Comparison of ENCODE assay signal across 8 cellular contexts in the genomic region with DNA sequence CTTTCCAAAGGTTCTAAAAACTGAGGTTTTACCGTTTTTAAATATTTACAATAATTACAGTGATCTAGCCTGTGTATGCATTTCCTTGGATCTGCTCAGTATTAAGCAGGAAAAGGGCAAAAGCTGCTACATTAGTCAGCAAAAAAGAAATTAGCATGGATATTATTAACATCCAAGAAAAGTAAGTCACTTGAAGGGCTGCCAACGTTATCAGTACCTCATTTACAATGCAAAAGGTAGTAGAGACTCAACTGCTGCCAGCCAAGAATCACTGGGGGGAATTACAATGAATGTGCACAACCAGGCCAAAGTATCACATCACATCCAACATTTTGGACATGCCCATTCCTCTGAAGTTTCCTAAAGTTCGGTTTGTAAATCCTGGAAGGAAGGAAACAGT. TPM values are rescaled to one million over a fixed set of nuclear protein-coding genes. Genes with fewer than 3 reads are reported as not detected.
DNase-seq lines count a peak whose midpoint lies in the region; ATAC-seq, FAIRE-seq and TF ChIP-seq lines count a peak whose summit lies in the region.

No MANE protein-coding gene starts in this region.

- no peak for TF ChIP-seq CTCF in A673 (conservative IDR thresholded peaks at IDR 0.05; ENCODE audit: low read depth, low read length)

- peak overlapping the region; percentile 63 to 72 for H3K4me3 Mint-ChIP-seq in effector memory CD8-positive, alpha-beta T cell

- no peaks in the 10 kb centered on the region for H3K36me3 ChIP-seq in A673 (ENCODE audit: insufficient read depth, low read length, poor library complexity, severe bottlenecking)
- no peaks in the 10 kb centered on the region for H3K36me3 ChIP-seq in KOPT-K1 (ENCODE audit: insufficient read depth, low read length)
- peaks cover 0 to 11% of the 10 kb centered on the region in 2 donors for H3K36me3 ChIP-seq in muscle layer of duodenum (ENCODE audit: control insufficient read depth in 1 of 2, insufficient read depth in 2 of 2, low read length in 2 of 2)

- POLR2A ChIA-PET in A673 (lab: Charles Lee; ENCODE audit: low non-redundant PET): interaction anchor here (0.6 kb wide), 1 partner anchor 60 kb away, joined by 4 read pairs; no protein-coding TSS in a partner anchor

- H3K27me3 Mint-ChIP-seq in effector memory CD8-positive, alpha-beta T cell: peaks cover 55 to 69% of the 10 kb centered on the region in 2 donors

- H3K9me3 Mint-ChIP-seq in effector memory CD8-positive, alpha-beta T cell: no peaks in the 10 kb centered on the region

- no peak overlapping the region for H3K27ac Mint-ChIP-seq in effector memory CD8-positive, alpha-beta T cell

- no peaks in the 10 kb centered on the region for H3K27me3 ChIP-seq in A673 (replicated peaks; ENCODE audit: insufficient read depth, low read depth, low read length, poor library complexity)
- H3K27me3 ChIP-seq in muscle layer of duodenum (ENCODE audit: low read depth, low read length): peaks cover 5% of the 10 kb centered on the region

- intact Hi-C loops in A673 (cut with micrococcal nuclease; ENCODE audit: unreplicated experiment): loop anchor here (2.0 to 5.0 kb wide), 3 partner anchors 70 to 97 kb away; no protein-coding TSS in a partner anchor

- FAIRE-seq in GM19239 (lab: Jason Lieb, UNC): no peak

- CTCF ChIA-PET in A673 (lab: Charles Lee): no interaction called here

- ATAC-seq in effector memory CD8-positive, alpha-beta T cell (replicated peaks): no peak

- peaks cover 12 to 16% of the 10 kb centered on the region in 2 donors for H3K4me1 Mint-ChIP-seq in effector memory CD8-positive, alpha-beta T cell (ENCODE audit: low read depth in 2 of 2)

- H3K4me3 ChIP-seq in A673 (ENCODE audit: low read depth, low read length, poor library complexity, severe bottlenecking): peak overlapping the region; percentile 61
- peak overlapping the region; percentile 82 to 96 for H3K4me3 ChIP-seq in muscle layer of duodenum (ENCODE audit: low read depth in 1 of 2, low read length in 2 of 2)

- H3K36me3 Mint-ChIP-seq in effector memory CD8-positive, alpha-beta T cell (ENCODE audit: insufficient read depth): peaks cover 2% of the 10 kb centered on the region

- H3K9me3 ChIP-seq in A673 (ENCODE audit: low read depth, low read length, poor library complexity, severe bottlenecking): no peaks in the 10 kb centered on the region
- H3K9me3 ChIP-seq in KOPT-K1 (ENCODE audit: insufficient read depth, low read length, poor library complexity, severe bottlenecking): no peaks in the 10 kb centered on the region
- no peaks in the 10 kb centered on the region for H3K9me3 ChIP-seq in muscle layer of duodenum (ENCODE audit: control insufficient read depth in 1 of 2, low read length in 2 of 2)

- DNase-seq in A673 (ENCODE audit: low spot score) (peak; percentile 23), DMS53 treated with DMSO at 0.1 percent for 48 hours (lab: John Stamatoyannopoulos, UW; ENCODE audit: unreplicated experiment) (no peak), GM19239 (ENCODE audit: insufficient read length, low spot score) (no peak), NCI-H2227 (lab: John Stamatoyannopoulos, UW; ENCODE audit: unreplicated experiment) (no peak), NCI-H748 (lab: John Stamatoyannopoulos, UW; ENCODE audit: unreplicated experiment) (no peak)
- no peak for DNase-seq in effector memory CD8-positive, alpha-beta T cell

- peak overlapping the region; percentile 86 for H3K27ac ChIP-seq in A673 (ENCODE audit: low read depth, low read length, poor library complexity, severe bottlenecking)
- H3K27ac ChIP-seq in KOPT-K1 (ENCODE audit: low read depth, low read length, poor library complexity, severe bottlenecking): peak overlapping the region; percentile 43
- peak overlapping the region; percentile 99 for H3K27ac ChIP-seq in muscle layer of duodenum (ENCODE audit: low read length)

- BruUV-seq in A673 (replicated peaks; lab: Mats Ljungman, UMichigan): no TSS peak

- H3K4me1 ChIP-seq in A673 (ENCODE audit: insufficient read depth, low read length, poor library complexity, severe bottlenecking) (peaks cover 66% of the 10 kb centered on the region), muscle layer of duodenum (ENCODE audit: control insufficient read depth in 1 of 2, insufficient read depth in 2 of 2, low read length in 2 of 2) (peaks cover 4 to 38% of the 10 kb centered on the region in 2 donors)

RNA-seq across cellular contexts. Expression of a gene that starts 1.9 kb away (rescaled TPM):
- total RNA-seq in A673 (2021): 233 and 260 TPM in 2 replicates

Comparison
In these comparisons a context has a peak if more than half of its experiments do, and no peak if none do; other contexts are left out.
1. H3K27ac ChIP-seq: peak in every context shown above with its lines; median percentile 99 in muscle layer of duodenum; 86 in A673; 43 in KOPT-K1.